In the genomic region with DNA sequence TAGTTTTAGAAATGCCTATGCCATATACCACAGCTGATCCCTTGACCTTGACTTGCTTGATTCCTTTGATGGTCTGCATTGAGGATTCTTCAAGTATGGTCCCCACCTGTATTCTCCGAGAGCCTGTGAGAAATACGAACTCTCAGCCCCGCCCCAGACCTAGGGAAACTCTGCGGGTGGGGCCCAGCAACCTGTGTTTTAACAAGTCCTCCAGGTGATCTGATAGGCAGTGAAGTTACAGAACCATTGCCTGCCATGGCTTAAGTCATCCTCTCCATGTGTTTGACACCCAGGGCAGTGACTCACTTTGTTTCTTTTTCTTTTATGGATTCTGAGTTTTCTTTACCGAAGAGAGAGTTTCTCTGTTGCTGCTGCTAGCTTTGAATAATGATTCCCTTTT, we compare ENCODE assay signal across 16 cellular contexts. TPM values are rescaled to one million over a fixed set of nuclear protein-coding genes. Genes with fewer than 3 reads are reported as not detected.
A peak's percentile ranks its signal among the peaks of the same experiment; 100 is the strongest.
DNase-seq lines count a peak whose midpoint lies in the region; ATAC-seq and TF ChIP-seq lines count a peak whose summit lies in the region.
"Had no signal": no experiment of that assay in that cellular context is flagged by ENCODE, and none has a peak within 500 bp of the region (broad histone marks: within the 10 kb centered on the region; RNA-seq: fewer than 3 reads in every experiment).

No MANE protein-coding gene starts in this region.

- WGBS in mammary epithelial cell (ENCODE audit: low coverage, missing lambda C conversion rate), result 48% methylated on average over 5 of the region's 5 CpGs

- in situ Hi-C loops in mammary epithelial cell (cut with MboI; ENCODE audit: low sequenced_read_pairs in 2 of 2), result no loop called here

- POLR2A ChIA-PET in MCF 10A (lab: Yijun Ruan, JAX) (interaction anchor here (1.0 kb wide), 1 partner anchor 116 kb away, joined by 4 read pairs; a partner anchor contains a TSS), WTC11 (lab: Charles Lee) (interaction anchor here (0.6 kb wide), 1 partner anchor 699 kb away, joined by 4 read pairs; no protein-coding TSS in a partner anchor)

- H3K9me3 Mint-ChIP-seq in MCF 10A (ENCODE audit: unreplicated experiment) (no peaks in the 10 kb centered on the region), WTC11 (peaks cover 6% of the 10 kb centered on the region)

- no peaks in the 10 kb centered on the region for H3K79me2 ChIP-seq in mammary epithelial cell (ENCODE audit: insufficient read depth, low read length)

- peak; percentile 25; the same call in 1 of the 2 replicates for ATAC-seq in WTC11
- no peak for ATAC-seq in Right ventricle myocardium inferior
- ATAC-seq: GM12878, HCT116 had no signal

- H3K36me3 ChIP-seq in mammary epithelial cell (ENCODE audit: insufficient read depth, low read length), result no peaks in the 10 kb centered on the region

- H3K4me1 ChIP-seq in mammary epithelial cell (ENCODE audit: insufficient read depth, low read length), result no peaks in the 10 kb centered on the region

- CTCF ChIA-PET in mammary epithelial cell (lab: Charles Lee; ENCODE audit: low non-redundant PET) (no interaction called here), MCF 10A (lab: Yijun Ruan, JAX) (interaction anchor here (0.8 kb wide), 1 partner anchor 981 kb away, joined by 3 read pairs; no protein-coding TSS in a partner anchor), WTC11 (lab: Charles Lee) (interaction anchor here (1.5 to 3.3 kb wide), 2 partner anchors 10 to 14 kb away, joined by 4 to 12 read pairs; no protein-coding TSS in a partner anchor)

- no peaks in the 10 kb centered on the region for H4K20me1 ChIP-seq in mammary epithelial cell (ENCODE audit: insufficient read depth, low read length)

- H3K27me3 Mint-ChIP-seq in MCF 10A (ENCODE audit: insufficient read depth, unreplicated experiment) (peaks cover 64% of the 10 kb centered on the region), WTC11 (ENCODE audit: low read depth) (no peaks in the 10 kb centered on the region; the same call in none of the 2 replicates)

- no peak overlapping the region for H3K4me3 ChIP-seq in mammary epithelial cell (replicated peaks in 1 of 3; ENCODE audit: insufficient read depth in 1 of 3, low read depth in 2 of 3, low read length in 3 of 3)
- no peak overlapping the region for H3K4me3 ChIP-seq in fibroblast of villous mesenchyme (ENCODE audit: low read depth, low read length)
- H3K4me3 ChIP-seq: GM12878 had no signal

- DNase-seq in mammary epithelial cell (peak; percentile 20), MCF 10A (ENCODE audit: unreplicated experiment) (no peak), WTC11 (ENCODE audit: low spot score) (peak; percentile 35), fibroblast of villous mesenchyme (ENCODE audit: low read depth) (peak; percentile 6), amniotic stem cell (lab: John Stamatoyannopoulos, UW) (no peak), Right ventricle myocardium inferior (ENCODE audit: missing footprints) (no peak), cardiac septum (ENCODE audit: low spot score) (no peak)
- no peak for DNase-seq in activated CD8-positive, alpha-beta memory T cell treated with anti-CD3 and anti-CD28 coated beads, Interleukin-2, amount 50 U/mL, for 48 hours
- DNase-seq: C1 segment of cervical spinal cord, Kasumi-1, MV-4-11, NCI-H1436, NCI-H2081 treated with DMSO at 0.1 percent for 48 hours, SIG-M5 had no signal

- H3K27ac Mint-ChIP-seq in MCF 10A (ENCODE audit: low read depth, unreplicated experiment), result no peak overlapping the region
- H3K27ac Mint-ChIP-seq in WTC11, result no peak overlapping the region

- H3K9me3 ChIP-seq in mammary epithelial cell (replicated peaks; ENCODE audit: insufficient read depth, low read length), result no peaks in the 10 kb centered on the region

- H3K4me3 Mint-ChIP-seq in MCF 10A (ENCODE audit: unreplicated experiment) (no peak overlapping the region), WTC11 (no peak overlapping the region)

- no peaks in the 10 kb centered on the region for H3K36me3 Mint-ChIP-seq in MCF 10A (ENCODE audit: insufficient read depth, unreplicated experiment)
- no peaks in the 10 kb centered on the region for H3K36me3 Mint-ChIP-seq in WTC11

- no peaks in the 10 kb centered on the region for H3K4me1 Mint-ChIP-seq in MCF 10A (ENCODE audit: insufficient read depth, unreplicated experiment)
- H3K4me1 Mint-ChIP-seq in WTC11, result peaks cover 40% of the 10 kb centered on the region

- H3K9ac ChIP-seq in mammary epithelial cell (ENCODE audit: insufficient read depth, low read length), result no peak overlapping the region

- TF ChIP-seq CTCF in mammary epithelial cell (conservative IDR thresholded peaks at IDR 0.05 in 1 of 2, IDR thresholded peaks at IDR 0.05 in 1 of 2; ENCODE audit: extremely low read depth in 1 of 2, insufficient read depth in 1 of 2, low read depth in 1 of 2, low read length in 2 of 2) (no peak), MCF 10A (IDR thresholded peaks at IDR 0.05; ENCODE audit: unreplicated experiment) (no peak), WTC11 (IDR thresholded peaks at IDR 0.05) (no peak), fibroblast of villous mesenchyme (IDR thresholded peaks at IDR 0.05; ENCODE audit: insufficient read depth, low read depth, low read length) (no peak)

- H2AFZ ChIP-seq in mammary epithelial cell (ENCODE audit: low read depth, low read length), result no peak overlapping the region

- BruUV-seq in mammary epithelial cell (replicated peaks; lab: Mats Ljungman, UMichigan) (no TSS peak), MCF 10A (replicated peaks; lab: Mats Ljungman, UMichigan) (no TSS peak)

- peaks cover 6% of the 10 kb centered on the region for H3K27me3 ChIP-seq in mammary epithelial cell (ENCODE audit: insufficient read depth, low read length)

- dilution Hi-C loops in mammary epithelial cell (cut with HindIII; ENCODE audit: low sequenced_read_pairs), result loop anchor here (10.0 kb wide), 1 partner anchor 56 kb away; no protein-coding TSS in a partner anchor

- no peak overlapping the region for H3K4me2 ChIP-seq in mammary epithelial cell (ENCODE audit: insufficient read depth, low read depth, low read length)

- intact Hi-C loops in mammary epithelial cell (cut with micrococcal nuclease) (no loop called here), MCF 10A (cut with micrococcal nuclease) (no loop called here), Right ventricle myocardium inferior (cut with DNase I) (no loop called here), cardiac septum (cut with DNase I) (no loop called here)

- H3K27ac ChIP-seq in mammary epithelial cell (ENCODE audit: insufficient read depth, low read depth, low read length), result no peak overlapping the region

TF ChIP-seq in WTC11, 78 proteins besides CTCF, POLR2A, EP300 and RAD21 (continues in another document):
- TF ChIP-seq, protein P1, sequence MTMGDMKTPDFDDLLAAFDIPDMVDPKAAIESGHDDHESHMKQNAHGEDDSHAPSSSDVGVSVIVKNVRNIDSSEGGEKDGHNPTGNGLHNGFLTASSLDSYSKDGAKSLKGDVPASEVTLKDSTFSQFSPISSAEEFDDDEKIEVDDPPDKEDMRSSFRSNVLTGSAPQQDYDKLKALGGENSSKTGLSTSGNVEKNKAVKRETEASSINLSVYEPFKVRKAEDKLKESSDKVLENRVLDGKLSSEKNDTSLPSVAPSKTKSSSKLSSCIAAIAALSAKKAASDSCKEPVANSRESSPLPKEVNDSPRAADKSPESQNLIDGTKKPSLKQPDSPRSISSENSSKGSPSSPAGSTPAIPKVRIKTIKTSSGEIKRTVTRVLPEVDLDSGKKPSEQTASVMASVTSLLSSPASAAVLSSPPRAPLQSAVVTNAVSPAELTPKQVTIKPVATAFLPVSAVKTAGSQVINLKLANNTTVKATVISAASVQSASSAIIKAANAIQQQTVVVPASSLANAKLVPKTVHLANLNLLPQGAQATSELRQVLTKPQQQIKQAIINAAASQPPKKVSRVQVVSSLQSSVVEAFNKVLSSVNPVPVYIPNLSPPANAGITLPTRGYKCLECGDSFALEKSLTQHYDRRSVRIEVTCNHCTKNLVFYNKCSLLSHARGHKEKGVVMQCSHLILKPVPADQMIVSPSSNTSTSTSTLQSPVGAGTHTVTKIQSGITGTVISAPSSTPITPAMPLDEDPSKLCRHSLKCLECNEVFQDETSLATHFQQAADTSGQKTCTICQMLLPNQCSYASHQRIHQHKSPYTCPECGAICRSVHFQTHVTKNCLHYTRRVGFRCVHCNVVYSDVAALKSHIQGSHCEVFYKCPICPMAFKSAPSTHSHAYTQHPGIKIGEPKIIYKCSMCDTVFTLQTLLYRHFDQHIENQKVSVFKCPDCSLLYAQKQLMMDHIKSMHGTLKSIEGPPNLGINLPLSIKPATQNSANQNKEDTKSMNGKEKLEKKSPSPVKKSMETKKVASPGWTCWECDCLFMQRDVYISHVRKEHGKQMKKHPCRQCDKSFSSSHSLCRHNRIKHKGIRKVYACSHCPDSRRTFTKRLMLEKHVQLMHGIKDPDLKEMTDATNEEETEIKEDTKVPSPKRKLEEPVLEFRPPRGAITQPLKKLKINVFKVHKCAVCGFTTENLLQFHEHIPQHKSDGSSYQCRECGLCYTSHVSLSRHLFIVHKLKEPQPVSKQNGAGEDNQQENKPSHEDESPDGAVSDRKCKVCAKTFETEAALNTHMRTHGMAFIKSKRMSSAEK (CRISPR knock-in tag; IDR thresholded peaks at IDR 0.05; ENCODE audit: borderline replicate concordance), result no peak
- no peak for TF ChIP-seq TCF7 (CRISPR knock-in tag; IDR thresholded peaks at IDR 0.05; ENCODE audit: low read depth)
- TF ChIP-seq, protein P2, sequence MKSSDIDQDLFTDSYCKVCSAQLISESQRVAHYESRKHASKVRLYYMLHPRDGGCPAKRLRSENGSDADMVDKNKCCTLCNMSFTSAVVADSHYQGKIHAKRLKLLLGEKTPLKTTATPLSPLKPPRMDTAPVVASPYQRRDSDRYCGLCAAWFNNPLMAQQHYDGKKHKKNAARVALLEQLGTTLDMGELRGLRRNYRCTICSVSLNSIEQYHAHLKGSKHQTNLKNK (CRISPR knock-in tag; IDR thresholded peaks at IDR 0.05), result no peak
- no peak for TF ChIP-seq GRHL2 (CRISPR knock-in tag; IDR thresholded peaks at IDR 0.05; ENCODE audit: insufficient replicate concordance, severe bottlenecking)
- TF ChIP-seq CBFB (CRISPR knock-in tag; IDR thresholded peaks at IDR 0.05; ENCODE audit: low read depth), result no peak
- TF ChIP-seq JAZF1 (CRISPR knock-in tag; IDR thresholded peaks at IDR 0.05), result no peak

RNA-seq across cellular contexts. Expression of a gene that starts 18.5 kb away (rescaled TPM):
- under 1 TPM; 0.17 to 0.26 TPM for total RNA-seq in mammary epithelial cell
- polyA plus RNA-seq in mammary epithelial cell, result 0.14 TPM
- not detected for polyA minus RNA-seq in mammary epithelial cell
- not detected in 2 replicates for total RNA-seq in MCF 10A (2022)
- total RNA-seq in WTC11 (2021), result 0.14 to 0.26 TPM (median 0.14 TPM) in 3 replicates
- under 0.01 TPM in 1 of 2 replicates, not detected in the other for total RNA-seq in fibroblast of villous mesenchyme
- 1.9 TPM for total RNA-seq in Right ventricle myocardium inferior
- total RNA-seq in cardiac septum, result 0.27 TPM

Comparison
In these comparisons a context has a peak if more than half of its experiments do, and no peak if none do; other contexts are left out.
1. DNase-seq: peak in mammary epithelial cell (single experiment), WTC11 (single experiment) and fibroblast of villous mesenchyme (single experiment); none in MCF 10A (single experiment), amniotic stem cell (single experiment), Right ventricle myocardium inferior (single experiment), cardiac septum (single experiment) and activated CD8-positive, alpha-beta memory T cell treated with anti-CD3 and anti-CD28 coated beads, Interleukin-2, amount 50 U/mL, for 48 hours (single experiment).